14 cellular contexts compared by ENCODE assay signal in the genomic region with DNA sequence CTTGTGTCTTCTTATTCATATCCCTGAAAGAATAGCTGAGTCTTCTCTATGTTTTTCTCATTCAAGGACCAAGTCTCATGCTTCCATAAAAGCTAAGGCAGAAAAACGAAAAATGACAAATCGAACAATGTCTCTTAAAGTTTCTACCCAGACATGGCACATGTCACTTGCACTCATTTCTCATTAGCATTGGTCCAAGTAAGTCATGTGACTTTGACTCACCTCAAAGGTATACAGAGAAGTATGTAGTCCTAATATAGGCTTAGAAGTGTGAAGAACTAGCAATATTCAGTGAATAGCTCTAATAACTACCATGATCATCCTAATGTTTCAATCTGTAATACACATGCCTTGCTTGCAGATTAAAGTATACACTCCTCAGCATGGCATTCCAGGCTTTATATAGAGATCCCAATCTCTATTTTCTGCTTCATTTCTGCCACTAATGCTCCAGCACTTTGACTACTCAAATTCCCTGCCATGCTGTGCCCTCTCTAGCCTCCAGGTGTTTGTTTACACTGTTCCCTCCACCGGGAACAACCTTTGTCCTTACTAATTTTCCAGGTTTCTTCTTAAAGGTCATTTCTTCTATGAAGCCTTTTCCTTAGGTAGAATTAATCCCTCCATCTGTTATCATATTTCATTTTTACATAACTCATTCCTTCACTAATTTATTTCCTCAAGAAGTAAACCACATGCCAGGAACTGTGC.
"Had no signal": no experiment of that assay in that cellular context is flagged by ENCODE, and none has a peak within 500 bp of the region (broad histone marks: within the 10 kb centered on the region; RNA-seq: fewer than 3 reads in every experiment).

No MANE protein-coding gene starts in this region.

- H3K36me3 Mint-ChIP-seq: activated CD4-positive, alpha-beta memory T cell treated with anti-CD3 and anti-CD28 coated beads for 36 hours; natural killer cell had no signal

- ATAC-seq: effector memory CD8-positive, alpha-beta T cell; gastroesophageal sphincter; natural killer cell; T-cell had no signal

- DNase-seq: activated CD4-positive, alpha-beta memory T cell treated with anti-CD3 and anti-CD28 coated beads for 36 hours; activated naive CD4-positive, alpha-beta T cell treated with anti-CD3 and anti-CD28 coated beads, Interleukin-2, amount 10 ng/mL, durations not matched to agents 7 days and 5 days; activated T-cell treated with anti-CD3 and anti-CD28 coated beads, Interleukin-2, amount 50 U/mL, for 24 hours; dermis blood vessel endothelial cell; effector memory CD8-positive, alpha-beta T cell; mammary epithelial cell; natural killer cell; stimulated activated CD4-positive, alpha-beta T cell treated with anti-CD3 and anti-CD28 coated beads, Interleukin-15, amount 100 ng/mL, for 24 hours; stimulated activated CD4-positive, alpha-beta T cell treated with anti-CD3 and anti-CD28 coated beads, Interleukin-4, amount 100 ng/mL, for 1 hour; stimulated activated naive CD4-positive, alpha-beta T cell; substantia nigra; T-cell; transverse colon had no signal

- H3K9me3 Mint-ChIP-seq: activated CD4-positive, alpha-beta memory T cell treated with anti-CD3 and anti-CD28 coated beads for 36 hours; activated naive CD4-positive, alpha-beta T cell treated with anti-CD3 and anti-CD28 coated beads, Interleukin-2, amount 10 ng/mL, durations not matched to agents 7 days and 5 days; activated T-cell treated with anti-CD3 and anti-CD28 coated beads, Interleukin-2, amount 50 U/mL, for 24 hours; effector memory CD8-positive, alpha-beta T cell; natural killer cell had no signal

- H3K27me3 Mint-ChIP-seq: activated CD4-positive, alpha-beta memory T cell treated with anti-CD3 and anti-CD28 coated beads for 36 hours; activated T-cell treated with anti-CD3 and anti-CD28 coated beads, Interleukin-2, amount 50 U/mL, for 24 hours; effector memory CD8-positive, alpha-beta T cell; T-cell had no signal

- H3K4me3 Mint-ChIP-seq: activated CD4-positive, alpha-beta memory T cell treated with anti-CD3 and anti-CD28 coated beads for 36 hours; activated naive CD4-positive, alpha-beta T cell treated with anti-CD3 and anti-CD28 coated beads, Interleukin-2, amount 10 ng/mL, durations not matched to agents 7 days and 5 days; activated T-cell treated with anti-CD3 and anti-CD28 coated beads, Interleukin-2, amount 50 U/mL, for 24 hours; effector memory CD8-positive, alpha-beta T cell; natural killer cell; T-cell had no signal

- H3K27ac Mint-ChIP-seq: activated CD4-positive, alpha-beta memory T cell treated with anti-CD3 and anti-CD28 coated beads for 36 hours; activated naive CD4-positive, alpha-beta T cell treated with anti-CD3 and anti-CD28 coated beads, Interleukin-2, amount 10 ng/mL, durations not matched to agents 7 days and 5 days; activated T-cell treated with anti-CD3 and anti-CD28 coated beads, Interleukin-2, amount 50 U/mL, for 24 hours; natural killer cell; T-cell had no signal
